19 cellular contexts compared by ENCODE assay signal in the genomic region with DNA sequence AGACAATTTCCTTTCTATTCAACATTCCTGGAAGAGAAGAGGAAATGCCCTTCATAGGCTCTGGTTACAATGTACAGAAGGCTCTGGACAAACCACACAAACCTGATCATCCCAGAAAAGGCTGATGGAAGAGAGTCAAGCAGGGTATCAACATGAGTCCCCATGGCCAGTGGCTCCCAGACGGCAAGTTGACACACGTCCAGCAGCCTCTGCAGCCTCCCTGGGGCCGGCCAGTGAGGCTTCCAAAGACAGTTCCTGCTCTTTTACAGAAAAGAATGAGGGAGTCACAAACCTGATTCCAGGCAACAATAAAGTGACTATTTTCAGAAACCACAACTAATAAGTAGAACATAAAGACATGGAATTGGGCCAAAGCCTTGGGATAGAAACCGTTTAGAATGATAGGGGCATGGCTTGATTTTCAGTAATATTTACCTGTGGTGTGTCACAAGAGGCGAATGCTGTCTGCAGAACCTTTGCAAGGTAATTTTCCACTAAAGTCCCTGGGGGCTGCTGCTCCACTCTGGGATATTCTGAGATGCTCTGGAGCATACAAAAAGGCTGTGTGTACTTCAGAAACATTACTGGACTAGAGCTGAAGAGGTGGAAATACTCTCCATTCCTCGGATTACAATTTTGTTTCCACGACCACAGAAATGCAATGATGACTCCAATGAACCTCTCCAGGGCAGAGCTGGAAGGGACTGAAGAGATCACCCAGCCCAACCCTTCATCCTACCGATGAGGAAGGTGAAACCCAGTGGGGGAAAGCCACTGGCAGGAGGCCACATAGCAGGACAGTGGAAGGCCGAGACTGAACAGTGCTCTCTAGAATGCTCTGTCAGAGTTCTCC. TPM values are rescaled to one million over a fixed set of nuclear protein-coding genes. Genes with fewer than 3 reads are reported as not detected.
DNase-seq lines count a peak whose midpoint lies in the region; ATAC-seq and TF ChIP-seq lines count a peak whose summit lies in the region.
"Had no signal": no experiment of that assay in that cellular context is flagged by ENCODE, and none has a peak within 500 bp of the region (broad histone marks: within the 10 kb centered on the region; RNA-seq: fewer than 3 reads in every experiment).

No MANE protein-coding gene starts in this region.

- POLR2A ChIA-PET in naive thymus-derived CD8-positive, alpha-beta T cell (lab: Charles Lee), result no interaction called here

- 49 to 67% methylated on average over 5 to 9 of the region's 9 CpGs for WGBS in esophagus squamous epithelium, 2 donors

- no peaks in the 10 kb centered on the region for H3K27me3 ChIP-seq in esophagus squamous epithelium
- H3K27me3 ChIP-seq: colonic mucosa, left lung, tibial artery had no signal

- ATAC-seq in left ventricle myocardium superior, result peak; percentile 50
- no peak for ATAC-seq in HG03457 (IDR thresholded peaks at IDR 0.05; ENCODE audit: unreplicated experiment)
- no peak for ATAC-seq in naive thymus-derived CD8-positive, alpha-beta T cell
- ATAC-seq: A549, left lung had no signal

- intact Hi-C loops in left ventricle myocardium superior (cut with micrococcal nuclease), result no loop called here
- intact Hi-C loops in cardiac septum (cut with DNase I), result no loop called here
- intact Hi-C loops in esophagus squamous epithelium (cut with DNase I), result no loop called here

- TF ChIP-seq POLR2A in esophagus squamous epithelium (IDR thresholded peaks at IDR 0.05), result no peak

- no peak overlapping the region for H3K4me3 Mint-ChIP-seq in naive thymus-derived CD8-positive, alpha-beta T cell

- peaks cover 0 to 4% (median 0%) of the 10 kb centered on the region in 3 donors for H3K4me1 ChIP-seq in esophagus squamous epithelium
- H3K4me1 ChIP-seq: A549, colonic mucosa, left lung had no signal

- no peaks in the 10 kb centered on the region for H3K27me3 Mint-ChIP-seq in naive thymus-derived CD8-positive, alpha-beta T cell

- H3K27ac ChIP-seq in esophagus squamous epithelium, result no peak overlapping the region
- H3K27ac ChIP-seq: A549, colonic mucosa, left lung, skin epidermis, tibial artery had no signal

- in situ Hi-C loops in SK-MEL-5 (cut with HindIII; ENCODE audit: low pct_unique_long_range_greater_than_20kb, low sequenced_read_pairs), result no loop called here

- no peaks in the 10 kb centered on the region for H3K9me3 ChIP-seq in esophagus squamous epithelium
- H3K9me3 ChIP-seq: A549, colonic mucosa, left lung, tibial artery had no signal

- H3K4me3 ChIP-seq in fibroblast of the aortic adventitia (ENCODE audit: low read depth, low read length) (no peak overlapping the region), esophagus squamous epithelium (no peak overlapping the region)
- H3K4me3 ChIP-seq: A549, colonic mucosa, left lung, skin epidermis, tibial artery had no signal

- H3K36me3 Mint-ChIP-seq in naive thymus-derived CD8-positive, alpha-beta T cell, result peaks cover 4 to 76% (median 20%) of the 10 kb centered on the region in 3 donors

- H3K36me3 ChIP-seq in esophagus squamous epithelium, result peaks cover 0 to 90% (median 0%) of the 10 kb centered on the region in 3 donors
- H3K36me3 ChIP-seq: colonic mucosa had no signal

- H3K4me1 Mint-ChIP-seq in naive thymus-derived CD8-positive, alpha-beta T cell, result peaks cover 23 to 65% (median 42%) of the 10 kb centered on the region in 4 donors

- no peaks in the 10 kb centered on the region for H3K9me3 Mint-ChIP-seq in naive thymus-derived CD8-positive, alpha-beta T cell
- H3K9me3 Mint-ChIP-seq: activated T-helper 2 cell treated with anti-CD3 and anti-CD28 coated beads, Interferon-gamma antibody, Interleukin-2, Interleukin-4, amounts not matched to agents 10 μg/mL and 5 μg/mL and 100 μg/mL, durations not matched to agents 14 hours and 24 hours and 36 hours had no signal

- DNase-seq in left ventricle myocardium superior (no peak), cardiac septum (ENCODE audit: low spot score) (no peak), SK-MEL-5 (ENCODE audit: low read depth, low spot score) (peak; percentile 21), fibroblast of the aortic adventitia (ENCODE audit: low read depth) (peak; percentile 49), SHP77 treated with DMSO at 0.1 percent for 48 hours (lab: John Stamatoyannopoulos, UW) (no peak), esophagus squamous epithelium (lab: John Stamatoyannopoulos, UW) (no peak)
- no peak for DNase-seq in naive thymus-derived CD8-positive, alpha-beta T cell
- DNase-seq: activated CD4-positive, alpha-beta T cell treated with anti-CD3 and anti-CD28 coated beads for 4 hours; colonic mucosa; DMS53; H7; left lung; NCI-H1694; T-helper 1 cell; tibial artery had no signal

- peak overlapping the region in 2 of 10 donors; percentile 13 to 85 for H3K27ac Mint-ChIP-seq in naive thymus-derived CD8-positive, alpha-beta T cell
- H3K27ac Mint-ChIP-seq: activated T-helper 2 cell treated with anti-CD3 and anti-CD28 coated beads, Interferon-gamma antibody, Interleukin-2, Interleukin-4, amounts not matched to agents 10 μg/mL and 5 μg/mL and 100 μg/mL, durations not matched to agents 14 hours and 24 hours and 36 hours had no signal

- TF ChIP-seq CTCF in fibroblast of the aortic adventitia (IDR thresholded peaks at IDR 0.05; ENCODE audit: insufficient read depth, low read length) (no peak), esophagus squamous epithelium (IDR thresholded peaks at IDR 0.05) (no peak)

RNA-seq across cellular contexts. Expression of gene MED27, which starts 10.4 kb away (rescaled TPM):
- 13.5 TPM for total RNA-seq in left ventricle myocardium superior
- total RNA-seq in cardiac septum, result 19.2 TPM
- total RNA-seq in SK-MEL-5 (2014; rRNA removed; shearing (Covaris generic)), result 25.4 and 30.5 TPM in 2 replicates
- polyA plus RNA-seq in SK-MEL-5 (2015; cell fraction: cytosol; rRNA removed), result 18.9 and 25.3 TPM in 2 replicates
- 4.0 and 12.7 TPM in 2 replicates for polyA plus RNA-seq in SK-MEL-5 (2015; cell fraction: nucleus; rRNA removed)
- total RNA-seq in fibroblast of the aortic adventitia (ENCODE audit: low replicate concordance), result 11.9 and 29.4 TPM in 2 replicates
- total RNA-seq in naive thymus-derived CD8-positive, alpha-beta T cell, result 10 to 100 TPM; 14.3 to 15.7 TPM
- 10 to 100 TPM; 36.3 to 43.4 (median 36.6) TPM for polyA plus RNA-seq in naive thymus-derived CD8-positive, alpha-beta T cell
- 10 to 100 TPM; 10.6 to 20.0 (median 17.6) TPM for total RNA-seq in esophagus squamous epithelium

Comparison
In these comparisons a context has a peak if more than half of its experiments do, and no peak if none do; other contexts are left out.
1. DNase-seq: peak in SK-MEL-5 (single experiment) and fibroblast of the aortic adventitia (single experiment); none in left ventricle myocardium superior (single experiment), cardiac septum (single experiment), naive thymus-derived CD8-positive, alpha-beta T cell (0 of 10), SHP77 treated with DMSO at 0.1 percent for 48 hours (single experiment) and esophagus squamous epithelium (single experiment).